In genomic region chr10:71889388-71889987, GRCh38 we compare ENCODE assay signal across 8 cellular contexts. TPM values are rescaled to one million over a fixed set of nuclear protein-coding genes. Genes with fewer than 3 reads are reported as not detected.
DNase-seq lines count a peak whose midpoint lies in the region; ATAC-seq and TF ChIP-seq lines count a peak whose summit lies in the region.

No MANE protein-coding gene starts in this region.

- CTCF ChIA-PET in HEK293 (lab: Yijun Ruan, JAX), result interaction anchor here (0.5 to 1.3 kb wide), 8 partner anchors 15 to 450 kb away, joined by 3 to 8 read pairs (median 3); no protein-coding TSS in a partner anchor

- no peaks in the 10 kb centered on the region for H3K9me3 ChIP-seq in HEK293 (ENCODE audit: control insufficient read depth, insufficient read depth, low read depth, low read length)
- no peaks in the 10 kb centered on the region for H3K9me3 ChIP-seq in gastroesophageal sphincter
- H3K9me3 ChIP-seq in gastrocnemius medialis, result no peaks in the 10 kb centered on the region

- no peak for TF ChIP-seq EP300 in gastroesophageal sphincter (IDR thresholded peaks at IDR 0.05)

- WGBS in gastroesophageal sphincter (ENCODE audit: low coverage in 1 of 2), 2 donors, result 33 to 43% methylated on average over 5 to 7 of the region's 9 CpGs

- H3K27ac ChIP-seq in HEK293 (ENCODE audit: extremely low read depth, low read depth, low read length), result peak overlapping the region; percentile 62; the same call in 1 of the 2 replicates
- H3K27ac ChIP-seq in VCaP, result peak overlapping the region; percentile 53; the same call in 1 of the 2 replicates
- H3K27ac ChIP-seq in gastroesophageal sphincter, result peak overlapping the region; percentile 81 to 92 (median 90)
- H3K27ac ChIP-seq in gastrocnemius medialis, result peak overlapping the region; percentile 58 to 86 (median 79)

- ATAC-seq in gastroesophageal sphincter (peak; percentile 5), gastrocnemius medialis (peak; percentile 12 to 32), GM18870 (IDR thresholded peaks at IDR 0.05; ENCODE audit: unreplicated experiment) (no peak), HG03039 (IDR thresholded peaks at IDR 0.05; ENCODE audit: unreplicated experiment) (no peak), GM19328 (IDR thresholded peaks at IDR 0.05; ENCODE audit: unreplicated experiment) (no peak)

- no peak for DNase-seq in gastrocnemius medialis
- DNase-seq in amniotic stem cell (lab: John Stamatoyannopoulos, UW), result no peak

- in situ Hi-C loops in gastrocnemius medialis (cut with MboI; ENCODE audit: low sequenced_read_pairs in 4 of 4), result loop anchor here in 1 of 4 donors (5.0 kb wide), 1 partner anchor 47 kb away; no protein-coding TSS in a partner anchor

- H3K4me1 ChIP-seq in HEK293 (ENCODE audit: control insufficient read depth, insufficient read depth, low read length), result no peaks in the 10 kb centered on the region
- H3K4me1 ChIP-seq in gastroesophageal sphincter, result peaks cover 0 to 26% (median 3%) of the 10 kb centered on the region in 3 donors
- H3K4me1 ChIP-seq in gastrocnemius medialis, result peaks cover 10 to 14% of the 10 kb centered on the region in 2 donors

- no peak for TF ChIP-seq CTCF in HEK293 (tag by site-specific recombination; IDR thresholded peaks at IDR 0.05)
- TF ChIP-seq CTCF in VCaP (conservative IDR thresholded peaks at IDR 0.05), result no peak
- no peak for TF ChIP-seq CTCF in gastroesophageal sphincter (IDR thresholded peaks at IDR 0.05)
- no peak for TF ChIP-seq CTCF in gastrocnemius medialis (IDR thresholded peaks at IDR 0.05 in 4 of 5, conservative IDR thresholded peaks at IDR 0.05 in 1 of 5)

- TF ChIP-seq POLR2A in gastroesophageal sphincter (IDR thresholded peaks at IDR 0.05) (no peak), gastrocnemius medialis (IDR thresholded peaks at IDR 0.05) (no peak)

- intact Hi-C loops in gastrocnemius medialis (cut with DNase I; ENCODE audit: low total_unique reads), result loop anchor here (2.0 to 5.0 kb wide), 3 partner anchors 39 to 512 kb away; partner anchors contain the start of gene PSAP

- H3K4me3 ChIP-seq in HEK293 (ENCODE audit: low read depth, low read length), result 0 out of 2 replicates have a peak overlapping the region, but pooled peaks have one; percentile 46
- H3K4me3 ChIP-seq in gastroesophageal sphincter, result peak overlapping the region; percentile 54 to 84
- peak overlapping the region; percentile 57 to 80 (median 68) for H3K4me3 ChIP-seq in gastrocnemius medialis

- H3K27me3 ChIP-seq in gastroesophageal sphincter (no peaks in the 10 kb centered on the region), gastrocnemius medialis (no peaks in the 10 kb centered on the region)

- H3K36me3 ChIP-seq in HEK293 (ENCODE audit: control insufficient read depth in 2 of 2, insufficient read depth in 1 of 2, low read length in 2 of 2) (no peaks in the 10 kb centered on the region), gastroesophageal sphincter (no peaks in the 10 kb centered on the region), gastrocnemius medialis (no peaks in the 10 kb centered on the region)

- POLR2A ChIA-PET in HEK293 (lab: Yijun Ruan, JAX), result interaction anchor here (0.6 kb wide), 1 partner anchor 8 kb away, joined by 3 read pairs; no protein-coding TSS in a partner anchor

TF ChIP-seq in HEK293, 187 proteins besides CTCF, POLR2A, EP300 and RAD21 (continues in another document):
- no peak for TF ChIP-seq ZNF621 (tag by site-specific recombination; IDR thresholded peaks at IDR 0.05)
- no peak for TF ChIP-seq SP7 (tag by site-specific recombination; IDR thresholded peaks at IDR 0.05)
- TF ChIP-seq, protein P1, sequence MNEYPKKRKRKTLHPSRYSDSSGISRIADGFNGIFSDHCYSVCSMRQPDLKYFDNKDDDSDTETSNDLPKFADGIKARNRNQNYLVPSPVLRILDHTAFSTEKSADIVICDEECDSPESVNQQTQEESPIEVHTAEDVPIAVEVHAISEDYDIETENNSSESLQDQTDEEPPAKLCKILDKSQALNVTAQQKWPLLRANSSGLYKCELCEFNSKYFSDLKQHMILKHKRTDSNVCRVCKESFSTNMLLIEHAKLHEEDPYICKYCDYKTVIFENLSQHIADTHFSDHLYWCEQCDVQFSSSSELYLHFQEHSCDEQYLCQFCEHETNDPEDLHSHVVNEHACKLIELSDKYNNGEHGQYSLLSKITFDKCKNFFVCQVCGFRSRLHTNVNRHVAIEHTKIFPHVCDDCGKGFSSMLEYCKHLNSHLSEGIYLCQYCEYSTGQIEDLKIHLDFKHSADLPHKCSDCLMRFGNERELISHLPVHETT (tag by site-specific recombination; IDR thresholded peaks at IDR 0.05), result no peak
- TF ChIP-seq, protein P2, sequence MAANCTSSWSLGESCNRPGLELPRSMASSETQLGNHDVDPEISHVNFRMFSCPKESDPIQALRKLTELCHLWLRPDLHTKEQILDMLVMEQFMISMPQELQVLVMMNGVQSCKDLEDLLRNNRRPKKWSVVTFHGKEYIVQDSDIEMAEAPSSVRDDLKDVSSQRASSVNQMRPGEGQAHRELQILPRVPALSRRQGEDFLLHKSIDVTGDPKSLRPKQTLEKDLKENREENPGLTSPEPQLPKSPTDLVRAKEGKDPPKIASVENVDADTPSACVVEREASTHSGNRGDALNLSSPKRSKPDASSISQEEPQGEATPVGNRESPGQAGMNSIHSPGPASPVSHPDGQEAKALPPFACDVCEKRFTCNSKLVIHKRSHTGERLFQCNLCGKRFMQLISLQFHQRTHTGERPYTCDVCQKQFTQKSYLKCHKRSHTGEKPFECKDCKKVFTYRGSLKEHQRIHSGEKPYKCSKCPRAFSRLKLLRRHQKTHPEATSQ (tag by site-specific recombination; IDR thresholded peaks at IDR 0.05), result no peak
- TF ChIP-seq ZFP69B (tag by site-specific recombination; IDR thresholded peaks at IDR 0.05), result no peak
- no peak for TF ChIP-seq ZFP3 (tag by site-specific recombination; IDR thresholded peaks at IDR 0.05; ENCODE audit: low read depth)
- TF ChIP-seq ZNF830 (tag by site-specific recombination; IDR thresholded peaks at IDR 0.05; ENCODE audit: low read depth), result no peak
- no peak for TF ChIP-seq ZNF521 (tag by site-specific recombination; IDR thresholded peaks at IDR 0.05)
- TF ChIP-seq GLI4 (tag by site-specific recombination; IDR thresholded peaks at IDR 0.05), result 0 out of 2 replicates have a peak, but pooled peaks have one; percentile 36
- 0 out of 2 replicates have a peak, but pooled peaks have one; percentile 61 for TF ChIP-seq ZNF398 (tag by site-specific recombination; IDR thresholded peaks at IDR 0.05)
- peak; percentile 45; the same call in 1 of the 2 replicates for TF ChIP-seq GLIS2 (tag by site-specific recombination; IDR thresholded peaks at IDR 0.05)
- TF ChIP-seq ZSCAN16 (tag by site-specific recombination; IDR thresholded peaks at IDR 0.05), result no peak
- TF ChIP-seq ZNF76 (tag by site-specific recombination; IDR thresholded peaks at IDR 0.05; ENCODE audit: borderline replicate concordance, low read depth), result no peak
- no peak for TF ChIP-seq ZNF404 (tag by site-specific recombination; IDR thresholded peaks at IDR 0.05)
- TF ChIP-seq GLIS1 (tag by site-specific recombination; IDR thresholded peaks at IDR 0.05), result peak; percentile 16; the same call in 1 of the 2 replicates
- no peak for TF ChIP-seq ZNF266 (tag by site-specific recombination; IDR thresholded peaks at IDR 0.05; ENCODE audit: low read depth)
- peak; percentile 69 for TF ChIP-seq SCRT2 (tag by site-specific recombination; IDR thresholded peaks at IDR 0.05)
- no peak for TF ChIP-seq ZNF366 (tag by site-specific recombination; conservative IDR thresholded peaks at IDR 0.05)
- TF ChIP-seq ZNF426 (tag by site-specific recombination; IDR thresholded peaks at IDR 0.05), result no peak
- TF ChIP-seq ZNF629 (tag by site-specific recombination; IDR thresholded peaks at IDR 0.05), result no peak
- TF ChIP-seq IKZF3 (tag by site-specific recombination; IDR thresholded peaks at IDR 0.05), result peak; percentile 9; the same call in 1 of the 2 replicates
- no peak for TF ChIP-seq INSM2 (tag by site-specific recombination; IDR thresholded peaks at IDR 0.05)
- no peak for TF ChIP-seq GLI2 (tag by site-specific recombination; IDR thresholded peaks at IDR 0.05; ENCODE audit: borderline replicate concordance, low read depth)
- TF ChIP-seq FEZF1 (tag by site-specific recombination; IDR thresholded peaks at IDR 0.05), result no peak
- TF ChIP-seq ZNF416 (tag by site-specific recombination; IDR thresholded peaks at IDR 0.05), result no peak
- TF ChIP-seq RBAK (tag by site-specific recombination; IDR thresholded peaks at IDR 0.05), result no peak

RNA-seq across cellular contexts. Expression of gene PSAP, which starts 38.4 kb away (rescaled TPM):
- total RNA-seq in gastroesophageal sphincter, result 100 to 1,000 TPM; 604 to 881 (median 718) TPM
- 1,000 to 10,000 TPM in 3 of 4 donors, 100 to 1,000 TPM in 1; 833 to 1,730 (median 1,179) TPM for total RNA-seq in gastrocnemius medialis

Comparison
In these comparisons a context has a peak if more than half of its experiments do, and no peak if none do; other contexts are left out.
1. ATAC-seq: peak in gastroesophageal sphincter (single experiment) and gastrocnemius medialis (2 of 2); none in GM18870 (single experiment), HG03039 (single experiment) and GM19328 (single experiment).
2. Peak in every context shown above with its lines, with median percentiles within 50 percentile points of each other: H3K27ac ChIP-seq and H3K4me3 ChIP-seq.